In genomic region chr1:82124987-82125638, GRCh38 we compare ENCODE assay signal across 19 cellular contexts.
"Had no signal": no experiment of that assay in that cellular context is flagged by ENCODE, and none has a peak within 500 bp of the region (broad histone marks: within the 10 kb centered on the region; RNA-seq: fewer than 3 reads in every experiment).

No MANE protein-coding gene starts in this region.

- H3K9me3 Mint-ChIP-seq: activated naive CD4-positive, alpha-beta T cell treated with anti-CD3 and anti-CD28 coated beads for 36 hours; activated T-helper 17 cell treated with anti-CD3 and anti-CD28 coated beads, Interleukin-2, amount 50 U/mL, for 72 hours; naive B cell; stimulated activated memory B cell treated with anti-CD40 and anti-IgM and Interleukin-4, amounts not matched to agents 10 μg/mL and 1 μg/mL and 100 μg/mL, for 72 hours had no signal

- H3K4me3 ChIP-seq: colonic mucosa, lower lobe of right lung, prostate gland, right lobe of liver, spleen, tibial nerve, vagina had no signal

- ATAC-seq: activated T-helper 17 cell treated with anti-CD3 and anti-CD28 coated beads, Interleukin-2, amount 50 U/mL, for 72 hours; left cardiac atrium; lower lobe of right lung; right lobe of liver; stimulated activated memory B cell treated with anti-CD40 and anti-IgM and Interleukin-4, amounts not matched to agents 10 μg/mL and 1 μg/mL and 100 μg/mL, for 72 hours had no signal

- H3K27me3 ChIP-seq: colonic mucosa, right lobe of liver, spleen, tibial nerve, vagina had no signal

- H3K27ac Mint-ChIP-seq: activated naive CD4-positive, alpha-beta T cell treated with anti-CD3 and anti-CD28 coated beads for 36 hours; activated T-helper 17 cell treated with anti-CD3 and anti-CD28 coated beads, Interleukin-2, amount 50 U/mL, for 72 hours; naive B cell; stimulated activated memory B cell treated with anti-CD40 and anti-IgM and Interleukin-4, amounts not matched to agents 10 μg/mL and 1 μg/mL and 100 μg/mL, for 72 hours had no signal

- H3K36me3 Mint-ChIP-seq: naive B cell; stimulated activated memory B cell treated with anti-CD40 and anti-IgM and Interleukin-4, amounts not matched to agents 10 μg/mL and 1 μg/mL and 100 μg/mL, for 72 hours had no signal

- DNase-seq: activated CD4-positive, alpha-beta T cell treated with anti-CD3 and anti-CD28 coated beads, Interleukin-2, amount 50 U/mL, for 1 hour; activated CD4-positive, CD25-positive, alpha-beta regulatory T cell; activated naive CD4-positive, alpha-beta T cell treated with anti-CD3 and anti-CD28 coated beads for 36 hours; activated T-cell treated with anti-CD3 and anti-CD28 coated beads for 4 hours; caudate nucleus; colonic mucosa; hippocampal formation; left cardiac atrium; lower lobe of right lung; naive B cell; nucleus accumbens; right lobe of liver; spleen; stimulated activated CD4-positive, alpha-beta T cell treated with anti-CD3 and anti-CD28 coated beads, Interleukin-1b, Interleukin-23, amount 100 ng/mL, for 48 hours had no signal

- H3K4me1 ChIP-seq: colonic mucosa, lower lobe of right lung, prostate gland, right lobe of liver, spleen, tibial nerve, vagina had no signal

- H3K36me3 ChIP-seq: colonic mucosa, lower lobe of right lung, prostate gland, right lobe of liver, spleen, tibial nerve, vagina had no signal

- H3K27ac ChIP-seq: colonic mucosa, lower lobe of right lung, prostate gland, right lobe of liver, spleen, tibial nerve, vagina had no signal

- H3K9me3 ChIP-seq: colonic mucosa, lower lobe of right lung, prostate gland, right lobe of liver, spleen, tibial nerve, vagina had no signal

- H3K4me1 Mint-ChIP-seq: activated T-helper 17 cell treated with anti-CD3 and anti-CD28 coated beads, Interleukin-2, amount 50 U/mL, for 72 hours; naive B cell; stimulated activated memory B cell treated with anti-CD40 and anti-IgM and Interleukin-4, amounts not matched to agents 10 μg/mL and 1 μg/mL and 100 μg/mL, for 72 hours had no signal

- H3K27me3 Mint-ChIP-seq: activated T-helper 17 cell treated with anti-CD3 and anti-CD28 coated beads, Interleukin-2, amount 50 U/mL, for 72 hours; naive B cell; stimulated activated memory B cell treated with anti-CD40 and anti-IgM and Interleukin-4, amounts not matched to agents 10 μg/mL and 1 μg/mL and 100 μg/mL, for 72 hours had no signal

- H3K4me3 Mint-ChIP-seq: activated naive CD4-positive, alpha-beta T cell treated with anti-CD3 and anti-CD28 coated beads for 36 hours; activated T-helper 17 cell treated with anti-CD3 and anti-CD28 coated beads, Interleukin-2, amount 50 U/mL, for 72 hours; naive B cell; stimulated activated memory B cell treated with anti-CD40 and anti-IgM and Interleukin-4, amounts not matched to agents 10 μg/mL and 1 μg/mL and 100 μg/mL, for 72 hours had no signal
